ENCODE assay signal across 17 cellular contexts in genomic region chr13:29861694-29862110, GRCh38. TPM values are rescaled to one million over a fixed set of nuclear protein-coding genes. Genes with fewer than 3 reads are reported as not detected.
DNase-seq lines count a peak whose midpoint lies in the region; ATAC-seq and TF ChIP-seq lines count a peak whose summit lies in the region.
"Had no signal": no experiment of that assay in that cellular context is flagged by ENCODE, and none has a peak within 500 bp of the region (broad histone marks: within the 10 kb centered on the region; RNA-seq: fewer than 3 reads in every experiment).

No MANE protein-coding gene starts in this region.

- no peak overlapping the region for H3K4me2 ChIP-seq in PC-9

- DNase-seq in EH (ENCODE audit: low read depth): peak; percentile 99
- peak; percentile 58 to 62 for DNase-seq in PC-9
- DNase-seq in fibroblast of mammary gland (ENCODE audit: low read depth): peak; percentile 95
- no peak for DNase-seq in osteocyte (ENCODE audit: extremely low spot score, unreplicated experiment)
- no peak for DNase-seq in aorta
- no peak for DNase-seq in amygdala (lab: John Stamatoyannopoulos, UW)
- no peak for DNase-seq in left colon
- DNase-seq in mucosa of descending colon: no peak
- DNase-seq: activated naive CD4-positive, alpha-beta T cell treated with anti-CD3 and anti-CD28 coated beads, Interleukin-2, amount 50 U/mL, for 16 hours; CD4-positive, CD25-positive, alpha-beta regulatory T cell; foreskin melanocyte; Karpas-422; kidney; NCI-H1930; NCI-H774; Right ventricle myocardium superior had no signal

- H2AFZ ChIP-seq in PC-9: no peak overlapping the region

- TF ChIP-seq CTCF in PC-9 (conservative IDR thresholded peaks at IDR 0.05) (no peak), fibroblast of mammary gland (conservative IDR thresholded peaks at IDR 0.05; ENCODE audit: control insufficient read depth, insufficient read depth, low read depth, low read length) (no peak), osteocyte (IDR thresholded peaks at IDR 0.05) (no peak), mucosa of descending colon (IDR thresholded peaks at IDR 0.05) (no peak)

- CTCF ChIA-PET in PC-9 (lab: Charles Lee): no interaction called here

- H3F3A ChIP-seq in PC-9 (ENCODE audit: insufficient read depth, low read depth): no peaks in the 10 kb centered on the region

- no peaks in the 10 kb centered on the region for H4K20me1 ChIP-seq in PC-9 (ENCODE audit: insufficient read depth)

- BruUV-seq in PC-9 (replicated peaks; lab: Mats Ljungman, UMichigan): no TSS peak

- intact Hi-C loops in PC-9 (cut with micrococcal nuclease; ENCODE audit: unreplicated experiment): no loop called here
- intact Hi-C loops in aorta (cut with DNase I): no loop called here
- intact Hi-C loops in left colon (cut with DNase I, micrococcal nuclease): no loop called here
- intact Hi-C loops in mucosa of descending colon (cut with DNase I, micrococcal nuclease): loop anchor here in 1 of 2 donors (5.0 kb wide), 1 partner anchor 56 kb away; no protein-coding TSS in a partner anchor

- no peaks in the 10 kb centered on the region for H3K79me2 ChIP-seq in PC-9 (ENCODE audit: low read depth)

- H3K27me3 ChIP-seq in PC-9 (ENCODE audit: insufficient read depth, low read depth) (no peaks in the 10 kb centered on the region), aorta (ENCODE audit: control insufficient read depth in 1 of 2, insufficient read depth in 2 of 2, low read length in 1 of 2) (no peaks in the 10 kb centered on the region)

- 0 out of 2 replicates have a peak, but pooled peaks cover 8% of the 10 kb centered on the region for H3K9me2 ChIP-seq in PC-9 (ENCODE audit: insufficient read depth)

- no peaks in the 10 kb centered on the region for H3K9me3 Mint-ChIP-seq in osteocyte (ENCODE audit: unreplicated experiment)
- H3K9me3 Mint-ChIP-seq: CD4-positive, CD25-positive, alpha-beta regulatory T cell; nephron had no signal

- H3K4me3 ChIP-seq in PC-9 (no peak overlapping the region), fibroblast of mammary gland (ENCODE audit: control insufficient read depth, low read depth, low read length) (no peak overlapping the region), aorta (ENCODE audit: low read length in 2 of 2) (no peak overlapping the region), mucosa of descending colon (no peak overlapping the region)

- H3K36me3 ChIP-seq in PC-9 (ENCODE audit: low read depth) (no peaks in the 10 kb centered on the region), aorta (ENCODE audit: control insufficient read depth in 1 of 2, insufficient read depth in 2 of 2, low read length in 1 of 2) (no peaks in the 10 kb centered on the region), mucosa of descending colon (ENCODE audit: low read depth) (no peaks in the 10 kb centered on the region)

- H3K4me3 Mint-ChIP-seq in osteocyte (ENCODE audit: unreplicated experiment): no peak overlapping the region
- H3K4me3 Mint-ChIP-seq: CD4-positive, CD25-positive, alpha-beta regulatory T cell; nephron had no signal

- peaks cover 5% of the 10 kb centered on the region for H3K27me3 Mint-ChIP-seq in osteocyte (ENCODE audit: unreplicated experiment)

- H3K27ac Mint-ChIP-seq in osteocyte (ENCODE audit: unreplicated experiment): peak overlapping the region; percentile 36
- H3K27ac Mint-ChIP-seq: nephron had no signal

- WGBS in aorta, 2 donors: 89 to 93% methylated on average over 8 of the region's 8 CpGs

- ATAC-seq in aorta (ENCODE audit: low FRiP score): no peak
- ATAC-seq in left colon: no peak
- ATAC-seq in mucosa of descending colon: no peak

- H3K4me1 ChIP-seq in PC-9 (replicated peaks; ENCODE audit: insufficient read depth) (no peaks in the 10 kb centered on the region), aorta (ENCODE audit: control insufficient read depth in 1 of 2, insufficient read depth in 2 of 2, low read length in 2 of 2) (no peaks in the 10 kb centered on the region), mucosa of descending colon (ENCODE audit: low read depth) (no peaks in the 10 kb centered on the region)

- H3K9me3 ChIP-seq in PC-9 (ENCODE audit: insufficient read depth, low read depth) (no peaks in the 10 kb centered on the region), aorta (ENCODE audit: control insufficient read depth, low read length) (no peaks in the 10 kb centered on the region), mucosa of descending colon (no peaks in the 10 kb centered on the region)

- H3K27ac ChIP-seq in PC-9: no peak overlapping the region
- H3K27ac ChIP-seq in aorta (ENCODE audit: low read depth in 1 of 2, low read length in 2 of 2): no peak overlapping the region

- H3K36me3 Mint-ChIP-seq in osteocyte (ENCODE audit: unreplicated experiment): no peaks in the 10 kb centered on the region
- H3K36me3 Mint-ChIP-seq: CD4-positive, CD25-positive, alpha-beta regulatory T cell had no signal

- H3K4me1 Mint-ChIP-seq in osteocyte (ENCODE audit: unreplicated experiment): peaks cover 18% of the 10 kb centered on the region
- H3K4me1 Mint-ChIP-seq: nephron had no signal

- POLR2A ChIA-PET in PC-9 (lab: Charles Lee; ENCODE audit: unreplicated experiment): interaction anchor here (0.6 to 0.7 kb wide), 3 partner anchors 11 to 106 kb away, joined by 4 to 8 read pairs (median 4); partner anchors contain the start of gene UBL3

RNA-seq across cellular contexts. Expression of gene UBL3, which starts 11.3 kb away (rescaled TPM):
- total RNA-seq in PC-9 (2021): 22.1 and 24.4 TPM in 2 replicates
- 26.0 and 28.3 TPM in 2 replicates for total RNA-seq in osteocyte
- 10 to 100 TPM; 24.2 to 29.4 TPM for total RNA-seq in aorta
- polyA plus RNA-seq in aorta: 10 to 100 TPM; 14.8 to 20.7 TPM
- total RNA-seq in left colon: 10 to 100 TPM; 46.8 to 60.7 TPM
- 10 to 100 TPM; 40.4 to 58.1 (median 43.6) TPM for total RNA-seq in mucosa of descending colon

Comparison
In these comparisons a context has a peak if more than half of its experiments do, and no peak if none do; other contexts are left out.
1. DNase-seq: peak in EH (single experiment), PC-9 (2 of 2) and fibroblast of mammary gland (single experiment); none in osteocyte (single experiment), aorta (0 of 2), amygdala (0 of 56), left colon (0 of 2) and mucosa of descending colon (0 of 3).